ENCODE assay signal across 27 cellular contexts in genomic region chr5:169527863-169528262, GRCh38. TPM values are rescaled to one million over a fixed set of nuclear protein-coding genes. Genes with fewer than 3 reads are reported as not detected.
DNase-seq lines count a peak whose midpoint lies in the region; ATAC-seq and TF ChIP-seq lines count a peak whose summit lies in the region.
"Had no signal": no experiment of that assay in that cellular context is flagged by ENCODE, and none has a peak within 500 bp of the region (broad histone marks: within the 10 kb centered on the region; RNA-seq: fewer than 3 reads in every experiment).

No MANE protein-coding gene starts in this region.

- no peak overlapping the region for H3K4me3 Mint-ChIP-seq in naive thymus-derived CD8-positive, alpha-beta T cell
- H3K4me3 Mint-ChIP-seq: activated CD8-positive, alpha-beta T cell treated with anti-CD3 and anti-CD28 coated beads, Interleukin-2, amount 10 ng/mL, durations not matched to agents 7 days and 5 days; activated naive CD4-positive, alpha-beta T cell treated with anti-CD3 and anti-CD28 coated beads, Interleukin-2, amount 50 U/mL, for 24 hours; effector memory CD8-positive, alpha-beta T cell; H9; neural progenitor cell; T-cell had no signal

- no peak overlapping the region for H3K4me2 ChIP-seq in GM23248 (ENCODE audit: unreplicated experiment)
- H3K4me2 ChIP-seq: neural progenitor cell had no signal

- H4K20me1 ChIP-seq in GM23248 (ENCODE audit: insufficient read depth), result no peaks in the 10 kb centered on the region

- H3K4me1 ChIP-seq in GM23248 (ENCODE audit: insufficient read depth), result peaks cover 10% of the 10 kb centered on the region
- H3K4me1 ChIP-seq: left ventricle myocardium inferior, spleen, tibial nerve had no signal

- H3K9me3 ChIP-seq in GM23248 (ENCODE audit: low read depth), result no peaks in the 10 kb centered on the region
- H3K9me3 ChIP-seq: left ventricle myocardium inferior, tibial nerve had no signal

- no peak for TF ChIP-seq CTCF in AG09319 (IDR thresholded peaks at IDR 0.05; ENCODE audit: low read depth, low read length)
- TF ChIP-seq CTCF in cardiac fibroblast (IDR thresholded peaks at IDR 0.05; ENCODE audit: low read depth, low read length), result no peak
- TF ChIP-seq CTCF in foreskin fibroblast (IDR thresholded peaks at IDR 0.05; ENCODE audit: low read depth, low read length), result no peak

- H3K36me3 ChIP-seq in GM23248 (ENCODE audit: low read depth), result no peaks in the 10 kb centered on the region
- H3K36me3 ChIP-seq: cardiac muscle cell, left ventricle myocardium inferior, neural progenitor cell, spleen, tibial nerve, WERI-Rb-1 had no signal

- peak; percentile 4 for DNase-seq in AG09319 (ENCODE audit: extremely low read depth, low read depth)
- DNase-seq in GM23248, result peak; percentile 68
- peak; percentile 63 to 64 for DNase-seq in cardiac fibroblast (ENCODE audit: low read depth in 2 of 2)
- DNase-seq in foreskin fibroblast, result peak; percentile 33 to 70
- DNase-seq in NCI-H510A (lab: John Stamatoyannopoulos, UW), result no peak
- DNase-seq in naive thymus-derived CD8-positive, alpha-beta T cell, result no peak
- DNase-seq in medulla oblongata (ENCODE audit: extremely low spot score), result no peak
- DNase-seq: ACHN; activated CD4-positive, alpha-beta T cell treated with anti-CD3 and anti-CD28 coated beads for 4 hours; activated CD8-positive, alpha-beta T cell treated with anti-CD3 and anti-CD28 coated beads, Interleukin-2, amount 10 ng/mL, durations not matched to agents 7 days and 5 days; anterior cingulate cortex; effector memory CD8-positive, alpha-beta T cell; H9; left ventricle myocardium inferior; NCI-H510A treated with DMSO at 0.1 percent for 48 hours; RPMI8226; spleen; T-cell; WERI-Rb-1 had no signal

- POLR2A ChIA-PET in naive thymus-derived CD8-positive, alpha-beta T cell (lab: Charles Lee), result no interaction called here

- H3K27ac ChIP-seq in GM23248, result no peak overlapping the region
- H3K27ac ChIP-seq: C4-2B, coronary artery, HL-60, left ventricle myocardium inferior, neural progenitor cell, spleen, tibial nerve, WERI-Rb-1 had no signal

- H3K9me3 Mint-ChIP-seq in naive thymus-derived CD8-positive, alpha-beta T cell, result peaks cover 0 to 7% (median 0%) of the 10 kb centered on the region in 9 donors
- H3K9me3 Mint-ChIP-seq: activated naive CD4-positive, alpha-beta T cell treated with anti-CD3 and anti-CD28 coated beads, Interleukin-2, amount 50 U/mL, for 24 hours had no signal

- H3F3A ChIP-seq in GM23248 (ENCODE audit: insufficient read depth), result peaks cover 7% of the 10 kb centered on the region; the same call in 1 of the 2 replicates

- H3K9me2 ChIP-seq in GM23248 (ENCODE audit: insufficient read depth), result no peaks in the 10 kb centered on the region

- H2AFZ ChIP-seq in GM23248, result no peak overlapping the region
- H2AFZ ChIP-seq: neural progenitor cell had no signal

- in situ Hi-C loops in GM23248 (cut with MboI), result no loop called here

- no peaks in the 10 kb centered on the region for H3K36me3 Mint-ChIP-seq in naive thymus-derived CD8-positive, alpha-beta T cell
- H3K36me3 Mint-ChIP-seq: activated naive CD4-positive, alpha-beta T cell treated with anti-CD3 and anti-CD28 coated beads, Interleukin-2, amount 50 U/mL, for 24 hours; T-cell had no signal

- no peaks in the 10 kb centered on the region for H3K79me2 ChIP-seq in GM23248 (ENCODE audit: insufficient read depth)

- no peaks in the 10 kb centered on the region for H3K4me1 Mint-ChIP-seq in naive thymus-derived CD8-positive, alpha-beta T cell
- H3K4me1 Mint-ChIP-seq: activated naive CD4-positive, alpha-beta T cell treated with anti-CD3 and anti-CD28 coated beads, Interleukin-2, amount 50 U/mL, for 24 hours; neural progenitor cell; T-cell had no signal

- no peak for ATAC-seq in naive thymus-derived CD8-positive, alpha-beta T cell
- ATAC-seq in HG03460 (IDR thresholded peaks at IDR 0.05; ENCODE audit: unreplicated experiment), result no peak
- ATAC-seq: activated CD8-positive, alpha-beta T cell treated with anti-CD3 and anti-CD28 coated beads, Interleukin-2, amount 10 ng/mL, durations not matched to agents 7 days and 5 days; effector memory CD8-positive, alpha-beta T cell; T-cell had no signal

- H3K27me3 Mint-ChIP-seq in naive thymus-derived CD8-positive, alpha-beta T cell, result peaks cover 25 to 81% (median 30%) of the 10 kb centered on the region in 5 donors

- H3K27me3 ChIP-seq in GM23248 (replicated peaks; ENCODE audit: insufficient read depth), result no peaks in the 10 kb centered on the region
- H3K27me3 ChIP-seq: cardiac muscle cell, neural progenitor cell, tibial nerve had no signal

- no peak overlapping the region for H3K4me3 ChIP-seq in GM23248
- H3K4me3 ChIP-seq in cardiac fibroblast (replicated peaks in 1 of 2; ENCODE audit: low read depth in 2 of 2, low read length in 2 of 2), result no peak overlapping the region
- H3K4me3 ChIP-seq in foreskin fibroblast (ENCODE audit: low read depth in 1 of 2, low read length in 2 of 2), result no peak overlapping the region
- H3K4me3 ChIP-seq: cardiac muscle cell, coronary artery, left ventricle myocardium inferior, neural progenitor cell, spleen, tibial nerve had no signal

- H3K9ac ChIP-seq in GM23248, result no peak overlapping the region
- H3K9ac ChIP-seq: neural progenitor cell had no signal

- H3K27ac Mint-ChIP-seq in naive thymus-derived CD8-positive, alpha-beta T cell, result no peak overlapping the region
- H3K27ac Mint-ChIP-seq: activated CD8-positive, alpha-beta T cell treated with anti-CD3 and anti-CD28 coated beads, Interleukin-2, amount 10 ng/mL, durations not matched to agents 7 days and 5 days; activated naive CD4-positive, alpha-beta T cell treated with anti-CD3 and anti-CD28 coated beads, Interleukin-2, amount 50 U/mL, for 24 hours; effector memory CD8-positive, alpha-beta T cell; H9; T-cell had no signal

RNA-seq across cellular contexts. Expression of gene SPDL1, which starts 55.7 kb away (rescaled TPM):
- 123 and 215 TPM in 2 replicates for total RNA-seq in GM23248 (2014; rRNA removed; shearing (Covaris generic))
- 177 TPM in 2 replicates for polyA plus RNA-seq in GM23248 (2016; fragmentation: Nextera tagmentation; extraction: Ambion mirVana)
- total RNA-seq in naive thymus-derived CD8-positive, alpha-beta T cell, result 10 to 100 TPM; 13.9 to 15.2 TPM
- polyA plus RNA-seq in naive thymus-derived CD8-positive, alpha-beta T cell, result 1 to 10 TPM; 6.2 to 7.8 (median 6.4) TPM

Comparison
In these comparisons a context has a peak if more than half of its experiments do, and no peak if none do; other contexts are left out.
1. DNase-seq: peak in AG09319 (single experiment), GM23248 (single experiment), cardiac fibroblast (2 of 2) and foreskin fibroblast (2 of 2); none in NCI-H510A (single experiment), naive thymus-derived CD8-positive, alpha-beta T cell (0 of 10) and medulla oblongata (single experiment).